ENCODE assay signal across 2 cellular contexts in the genomic region with DNA sequence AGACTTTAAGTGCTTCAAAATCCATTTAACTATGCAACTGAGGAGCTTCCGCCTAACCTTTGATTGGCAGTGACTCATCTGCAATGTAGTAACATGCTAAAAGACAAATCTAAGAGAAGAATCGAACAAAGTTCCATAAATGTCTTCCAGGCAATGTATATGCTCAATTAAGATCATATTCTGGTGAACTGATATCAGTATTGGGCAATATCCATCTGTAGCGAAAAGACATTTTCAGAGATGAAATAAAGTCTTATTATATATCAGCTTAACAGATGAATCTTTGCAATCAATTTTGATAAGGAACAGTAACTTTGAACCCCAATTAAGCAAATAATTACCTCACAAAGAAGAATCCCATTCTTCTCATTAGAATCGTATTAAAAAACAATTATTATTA.
TF ChIP-seq lines count a peak whose summit lies in the region.

No MANE protein-coding gene starts in this region.

TF ChIP-seq in IMR-90, 13 proteins besides CTCF, POLR2A, EP300 and RAD21:
- TF ChIP-seq MAFK (IDR thresholded peaks at IDR 0.05; ENCODE audit: low read depth, low read length) (no peak), CEBPB (IDR thresholded peaks at IDR 0.05; ENCODE audit: low read depth, low read length) (0 out of 2 replicates have a peak, but pooled peaks have one; percentile 39)

TF ChIP-seq in K562, 482 proteins besides CTCF, POLR2A, EP300 and RAD21:
- TF ChIP-seq CEBPG (CRISPR knock-in tag; IDR thresholded peaks at IDR 0.05), result no peak
- peak in 1 of 2 experiments; percentile 80; a peak in 2 of 4 replicates for TF ChIP-seq CEBPG (tag; conservative IDR thresholded peaks at IDR 0.05 in 1 of 2, IDR thresholded peaks at IDR 0.05 in 1 of 2)
- peak; percentile 54; the same call in 1 of the 2 replicates for TF ChIP-seq CEBPB (tag; IDR thresholded peaks at IDR 0.05)
- TF ChIP-seq ZNF407 (IDR thresholded peaks at IDR 0.05; ENCODE audit: low read depth), result no peak
